In the genomic region with DNA sequence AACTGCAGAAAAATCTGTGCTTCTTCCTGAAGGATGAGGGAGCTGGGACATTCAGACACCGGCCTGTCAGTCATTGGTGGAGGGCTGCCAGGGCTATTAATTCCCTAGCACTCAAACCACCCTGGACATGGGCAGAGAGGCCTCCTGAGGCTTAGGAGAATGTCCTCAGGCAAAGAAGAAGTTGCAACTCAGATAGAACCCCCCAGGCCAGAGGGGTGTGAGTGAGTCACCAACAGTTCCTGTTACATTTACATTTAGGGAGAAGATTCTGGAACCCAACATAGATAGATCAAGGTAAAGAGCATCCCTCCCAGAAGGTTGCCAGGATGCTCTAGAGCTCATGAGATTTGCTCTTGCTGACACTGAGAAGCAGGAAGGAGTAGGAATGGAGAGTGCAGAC, we compare ENCODE assay signal across 20 cellular contexts. TPM values are rescaled to one million over a fixed set of nuclear protein-coding genes. Genes with fewer than 3 reads are reported as not detected.
A peak's percentile ranks its signal among the peaks of the same experiment; 100 is the strongest.
DNase-seq lines count a peak whose midpoint lies in the region; ATAC-seq and TF ChIP-seq lines count a peak whose summit lies in the region.
"Had no signal": no experiment of that assay in that cellular context is flagged by ENCODE, and none has a peak within 500 bp of the region (broad histone marks: within the 10 kb centered on the region; RNA-seq: fewer than 3 reads in every experiment).

No MANE protein-coding gene starts in this region.

- H3K27me3 Mint-ChIP-seq in CD14-positive monocyte (ENCODE audit: low read depth in 3 of 3): no peaks in the 10 kb centered on the region
- no peaks in the 10 kb centered on the region for H3K27me3 Mint-ChIP-seq in dendritic cell treated with granulocyte-macrophage colony-stimulating factor and Interleukin-4, amounts not matched to agents 40 ng/mL and 50 ng/mL, for 4 days
- H3K27me3 Mint-ChIP-seq in stimulated activated memory B cell treated with anti-CD40 and anti-IgM and Interleukin-4, amounts not matched to agents 10 μg/mL and 1 μg/mL and 100 μg/mL, for 72 hours: no peaks in the 10 kb centered on the region

- H3K4me1 Mint-ChIP-seq in CD14-positive monocyte: peaks cover 59% of the 10 kb centered on the region
- H3K4me1 Mint-ChIP-seq in dendritic cell treated with granulocyte-macrophage colony-stimulating factor and Interleukin-4, amounts not matched to agents 40 ng/mL and 50 ng/mL, for 4 days (ENCODE audit: low read depth): peaks cover 65% of the 10 kb centered on the region
- H3K4me1 Mint-ChIP-seq in stimulated activated memory B cell treated with anti-CD40 and anti-IgM and Interleukin-4, amounts not matched to agents 10 μg/mL and 1 μg/mL and 100 μg/mL, for 72 hours: peaks cover 70% of the 10 kb centered on the region

- peaks cover 0 to 14% (median 11%) of the 10 kb centered on the region in 7 donors for H3K9me3 Mint-ChIP-seq in CD14-positive monocyte
- peaks cover 3% of the 10 kb centered on the region for H3K9me3 Mint-ChIP-seq in dendritic cell treated with granulocyte-macrophage colony-stimulating factor and Interleukin-4, amounts not matched to agents 40 ng/mL and 50 ng/mL, for 4 days
- H3K9me3 Mint-ChIP-seq in stimulated activated memory B cell treated with anti-CD40 and anti-IgM and Interleukin-4, amounts not matched to agents 10 μg/mL and 1 μg/mL and 100 μg/mL, for 72 hours: no peaks in the 10 kb centered on the region

- ATAC-seq in stimulated activated memory B cell treated with anti-CD40 and anti-IgM and Interleukin-4, amounts not matched to agents 10 μg/mL and 1 μg/mL and 100 μg/mL, for 72 hours: no peak

- H3K36me3 Mint-ChIP-seq in CD14-positive monocyte: no peaks in the 10 kb centered on the region
- H3K36me3 Mint-ChIP-seq in dendritic cell treated with granulocyte-macrophage colony-stimulating factor and Interleukin-4, amounts not matched to agents 40 ng/mL and 50 ng/mL, for 4 days (ENCODE audit: low read depth): peaks cover 2% of the 10 kb centered on the region
- H3K36me3 Mint-ChIP-seq in stimulated activated memory B cell treated with anti-CD40 and anti-IgM and Interleukin-4, amounts not matched to agents 10 μg/mL and 1 μg/mL and 100 μg/mL, for 72 hours: no peaks in the 10 kb centered on the region

- DNase-seq in CD14-positive monocyte (ENCODE audit: low spot score) (peak; percentile 70), MV-4-11 (lab: John Stamatoyannopoulos, UW) (peak; percentile 42), ureter (ENCODE audit: low spot score) (no peak), C1 segment of cervical spinal cord (lab: John Stamatoyannopoulos, UW) (no peak)
- no peak for DNase-seq in central memory CD4-positive, alpha-beta T cell
- DNase-seq: Calu3, DND-41, NCI-H1048, NCI-H1694, NCI-H2029 treated with DMSO at 0.1 percent for 48 hours, NCI-H446 treated with DMSO at 0.1 percent for 48 hours, NCI-H526, NCI-H82, OCI-M1, Peyer's patch, SHP77 treated with DMSO at 0.1 percent for 48 hours, SK-N-SH had no signal

- peak overlapping the region; percentile 23 to 89 (median 73) for H3K27ac Mint-ChIP-seq in CD14-positive monocyte
- peak overlapping the region; percentile 35 for H3K27ac Mint-ChIP-seq in dendritic cell treated with granulocyte-macrophage colony-stimulating factor and Interleukin-4, amounts not matched to agents 40 ng/mL and 50 ng/mL, for 4 days
- H3K27ac Mint-ChIP-seq in stimulated activated memory B cell treated with anti-CD40 and anti-IgM and Interleukin-4, amounts not matched to agents 10 μg/mL and 1 μg/mL and 100 μg/mL, for 72 hours: peak overlapping the region; percentile 39

- intact Hi-C loops in CD14-positive monocyte (cut with micrococcal nuclease): loop anchor here (5.0 to 10.0 kb wide), 2 partner anchors 35 to 52 kb away; no protein-coding TSS in a partner anchor
- intact Hi-C loops in dendritic cell treated with granulocyte-macrophage colony-stimulating factor and Interleukin-4, amounts not matched to agents 40 ng/mL and 50 ng/mL, for 4 days (cut with micrococcal nuclease): loop anchor here (5.0 kb wide), 2 partner anchors 55 to 630 kb away; no protein-coding TSS in a partner anchor

- no peak for TF ChIP-seq CTCF in CD14-positive monocyte (IDR thresholded peaks at IDR 0.05)

- no peak overlapping the region for H3K4me3 Mint-ChIP-seq in CD14-positive monocyte
- no peak overlapping the region for H3K4me3 Mint-ChIP-seq in dendritic cell treated with granulocyte-macrophage colony-stimulating factor and Interleukin-4, amounts not matched to agents 40 ng/mL and 50 ng/mL, for 4 days
- no peak overlapping the region for H3K4me3 Mint-ChIP-seq in stimulated activated memory B cell treated with anti-CD40 and anti-IgM and Interleukin-4, amounts not matched to agents 10 μg/mL and 1 μg/mL and 100 μg/mL, for 72 hours

RNA-seq across cellular contexts. Expression of a gene that starts 29.2 kb away (rescaled TPM):
- polyA plus RNA-seq in CD14-positive monocyte: 100 to 1,000 TPM; 177 to 186 TPM
- 52.9 TPM for total RNA-seq in ureter
- polyA plus RNA-seq: AG04450, SK-N-SH had no signal

Comparison
In these comparisons a context has a peak if more than half of its experiments do, and no peak if none do; other contexts are left out.
1. DNase-seq: peak in CD14-positive monocyte (single experiment) and MV-4-11 (single experiment); none in ureter (single experiment), C1 segment of cervical spinal cord (0 of 14) and central memory CD4-positive, alpha-beta T cell (single experiment).
2. Peak in every context shown above with its lines, with median percentiles within 50 percentile points of each other: H3K27ac Mint-ChIP-seq.